20 cellular contexts compared by ENCODE assay signal in genomic region chr4:151359576-151359975, GRCh38. TPM values are rescaled to one million over a fixed set of nuclear protein-coding genes. Genes with fewer than 3 reads are reported as not detected.
DNase-seq lines count a peak whose midpoint lies in the region; TF ChIP-seq lines count a peak whose summit lies in the region.
"Had no signal": no experiment of that assay in that cellular context is flagged by ENCODE, and none has a peak within 500 bp of the region (broad histone marks: within the 10 kb centered on the region; RNA-seq: fewer than 3 reads in every experiment).

No MANE protein-coding gene starts in this region.

- no peak overlapping the region for H2AFZ ChIP-seq in MM.1S (ENCODE audit: low read length)

- H3F3A ChIP-seq in MM.1S (ENCODE audit: insufficient read depth, low read length), result no peaks in the 10 kb centered on the region

- H3K4me1 ChIP-seq in MM.1S (ENCODE audit: low read length), result no peaks in the 10 kb centered on the region
- H3K4me1 ChIP-seq: body of pancreas, Peyer's patch had no signal

- H3K27ac ChIP-seq in MM.1S (ENCODE audit: low read length), result no peak overlapping the region
- H3K27ac ChIP-seq: body of pancreas, Peyer's patch, skin epidermis, vagina had no signal

- no peak overlapping the region for H3K4me2 ChIP-seq in MM.1S (ENCODE audit: low read depth, low read length)

- no peaks in the 10 kb centered on the region for H3K36me3 ChIP-seq in MM.1S (replicated peaks; ENCODE audit: insufficient read depth, low read length)
- H3K36me3 ChIP-seq: Peyer's patch, vagina had no signal

- H3K9me3 ChIP-seq in MM.1S (replicated peaks; ENCODE audit: insufficient read depth, low read length), result no peaks in the 10 kb centered on the region
- H3K9me3 ChIP-seq: body of pancreas, Peyer's patch, vagina had no signal

- in situ Hi-C loops in ACHN (cut with HindIII; ENCODE audit: low pct_ligation_motif_present, low pct_unique_long_range_greater_than_20kb, low sequenced_read_pairs), result no loop called here

- H3K4me3 ChIP-seq in MM.1S (ENCODE audit: low read length), result no peak overlapping the region
- H3K4me3 ChIP-seq: body of pancreas, Peyer's patch, skin epidermis, vagina had no signal

- H3K9ac ChIP-seq in MM.1S (ENCODE audit: low read length), result no peak overlapping the region

- no peaks in the 10 kb centered on the region for H3K79me2 ChIP-seq in MM.1S (ENCODE audit: low read length)

- no peak for TF ChIP-seq CTCF in MM.1S (IDR thresholded peaks at IDR 0.05; ENCODE audit: low read length)

- DNase-seq in Ammon's horn (ENCODE audit: low spot score) (peak; percentile 11), NCI-H1092 treated with DMSO at 0.1 percent for 48 hours (lab: John Stamatoyannopoulos, UW) (peak; percentile 22), astrocyte of the hippocampus (ENCODE audit: low read depth, low spot score) (peak; percentile 11), lung microvascular endothelial cell (ENCODE audit: low read depth in 2 of 2) (peak; percentile 33 to 41), MM.1S (no peak), ACHN (no peak), NCI-H1694 (lab: John Stamatoyannopoulos, UW) (no peak), UCSD-AML1 (lab: John Stamatoyannopoulos, UW; ENCODE audit: unreplicated experiment) (no peak)
- DNase-seq: activated CD4-positive, CD25-positive, alpha-beta regulatory T cell treated with anti-CD3 and anti-CD28 coated beads, Interleukin-2, amount 50 U/mL, for 72 hours; activated T-cell treated with anti-CD3 and anti-CD28 coated beads, Interleukin-2, amount 50 U/mL, for 72 hours; DND-41; KG1; NCI-H2171 treated with DMSO at 0.1 percent for 48 hours; stimulated activated CD4-positive, alpha-beta T cell treated with anti-CD3 and anti-CD28 coated beads, Interleukin-4, amount 100 ng/mL, for 4 hours; T-helper 9 cell had no signal

- no peaks in the 10 kb centered on the region for H3K27me3 ChIP-seq in MM.1S (replicated peaks; ENCODE audit: insufficient read depth, low read length)
- H3K27me3 ChIP-seq: body of pancreas, Peyer's patch, vagina had no signal

- no peaks in the 10 kb centered on the region for H3K9me2 ChIP-seq in MM.1S (replicated peaks; ENCODE audit: insufficient read depth, low read length)

- no peaks in the 10 kb centered on the region for H4K20me1 ChIP-seq in MM.1S (ENCODE audit: insufficient read depth, low read length)

RNA-seq across cellular contexts. Expression of gene SH3D19, which starts 34.2 kb away (rescaled TPM):
- 30.7 and 36.3 TPM in 2 replicates for total RNA-seq in lung microvascular endothelial cell
- total RNA-seq: activated CD8-positive, alpha-beta memory T cell treated with anti-CD3 and anti-CD28 coated beads for 36 hours had no signal

RNA-seq across cellular contexts. Expression of gene FHIP1A, which starts 49.4 kb away (rescaled TPM):
- 0.22 and 0.60 TPM in 2 replicates for total RNA-seq in lung microvascular endothelial cell
- total RNA-seq: activated CD8-positive, alpha-beta memory T cell treated with anti-CD3 and anti-CD28 coated beads for 36 hours had no signal

Comparison
In these comparisons a context has a peak if more than half of its experiments do, and no peak if none do; other contexts are left out.
1. DNase-seq: peak in Ammon's horn (single experiment), NCI-H1092 treated with DMSO at 0.1 percent for 48 hours (single experiment), astrocyte of the hippocampus (single experiment) and lung microvascular endothelial cell (2 of 2); none in MM.1S (single experiment), ACHN (single experiment), NCI-H1694 (single experiment) and UCSD-AML1 (single experiment).